Comparison of ENCODE assay signal across 20 cellular contexts in the genomic region with DNA sequence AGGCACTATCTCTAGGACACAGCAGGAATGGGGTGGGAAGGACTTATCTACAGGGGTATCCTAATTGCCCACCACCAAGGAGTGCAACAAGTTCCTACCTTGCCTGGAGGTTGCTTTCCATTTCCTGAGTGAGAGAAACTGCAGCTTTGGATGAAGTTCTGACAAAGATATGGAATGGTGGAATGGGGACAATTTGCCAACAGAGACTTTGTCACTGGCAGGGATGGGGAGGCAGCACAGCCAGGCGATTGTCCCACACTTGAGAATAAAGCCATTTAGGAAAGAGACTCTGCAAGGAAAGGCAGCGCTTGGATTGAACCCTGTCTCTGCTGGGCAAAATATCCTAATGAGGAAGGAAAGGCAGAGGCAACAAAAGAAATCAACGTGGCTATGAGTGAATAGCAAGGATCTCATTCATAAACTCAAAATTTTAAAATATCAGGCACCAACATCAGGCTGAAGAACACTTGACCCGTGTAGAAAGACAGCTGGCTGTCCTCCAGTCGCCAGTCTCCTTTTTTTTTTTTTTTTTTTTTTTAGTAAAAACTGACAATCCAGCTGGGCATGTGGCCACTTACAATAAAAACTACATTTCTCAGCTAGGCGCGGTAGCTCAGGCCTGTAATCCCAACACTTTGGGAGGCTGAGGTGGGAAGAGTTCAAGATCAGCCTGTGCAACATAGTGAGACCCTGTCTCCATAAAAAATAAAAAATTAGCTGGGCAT. TPM values are rescaled to one million over a fixed set of nuclear protein-coding genes. Genes with fewer than 3 reads are reported as not detected.
A peak's percentile ranks its signal among the peaks of the same experiment; 100 is the strongest.
DNase-seq lines count a peak whose midpoint lies in the region; TF ChIP-seq lines count a peak whose summit lies in the region.
"Had no signal": no experiment of that assay in that cellular context is flagged by ENCODE, and none has a peak within 500 bp of the region (broad histone marks: within the 10 kb centered on the region; RNA-seq: fewer than 3 reads in every experiment).

No MANE protein-coding gene starts in this region.

- H3K36me3 ChIP-seq in adipocyte (ENCODE audit: control insufficient read depth, insufficient read depth, low read length, severe bottlenecking): no peaks in the 10 kb centered on the region
- H3K36me3 ChIP-seq in fibroblast of lung (ENCODE audit: control insufficient read depth, insufficient read depth, low read length): no peaks in the 10 kb centered on the region
- no peaks in the 10 kb centered on the region for H3K36me3 ChIP-seq in osteoblast (ENCODE audit: insufficient read depth, low read length)
- H3K36me3 ChIP-seq in tibial artery: no peaks in the 10 kb centered on the region
- H3K36me3 ChIP-seq: cardiac muscle cell, right atrium auricular region had no signal

- H3K27ac ChIP-seq in fibroblast of lung (ENCODE audit: insufficient read depth, low read length) (no peak overlapping the region), osteoblast (ENCODE audit: low read depth, low read length) (no peak overlapping the region), tibial artery (peak overlapping the region; percentile 49 to 62)
- H3K27ac ChIP-seq: cardiac muscle cell, right atrium auricular region, VCaP had no signal

- no peak overlapping the region for H2AFZ ChIP-seq in fibroblast of lung (ENCODE audit: low read length)
- H2AFZ ChIP-seq in osteoblast (ENCODE audit: low read length): no peak overlapping the region

- H3K79me2 ChIP-seq in fibroblast of lung (ENCODE audit: control insufficient read depth, insufficient read depth, low read length) (no peaks in the 10 kb centered on the region), osteoblast (ENCODE audit: insufficient read depth, low read length) (no peaks in the 10 kb centered on the region)

- H3K9ac ChIP-seq in adipocyte (ENCODE audit: low read length) (no peak overlapping the region), fibroblast of lung (ENCODE audit: insufficient read depth, low read length) (no peak overlapping the region)

- H4K20me1 ChIP-seq in fibroblast of lung (ENCODE audit: control insufficient read depth, extremely low read depth, insufficient read depth, low read length) (no peaks in the 10 kb centered on the region), osteoblast (ENCODE audit: insufficient read depth, low read length) (no peaks in the 10 kb centered on the region)

- no peaks in the 10 kb centered on the region for H3K9me3 ChIP-seq in adipocyte (ENCODE audit: control insufficient read depth, low read length)
- H3K9me3 ChIP-seq in fibroblast of lung (ENCODE audit: control insufficient read depth, insufficient read depth, low read depth, low read length): no peaks in the 10 kb centered on the region
- no peaks in the 10 kb centered on the region for H3K9me3 ChIP-seq in osteoblast (ENCODE audit: low read depth, low read length)
- no peaks in the 10 kb centered on the region for H3K9me3 ChIP-seq in tibial artery
- H3K9me3 ChIP-seq: right atrium auricular region had no signal

- peak overlapping the region; percentile 9 for H3K4me3 ChIP-seq in adipocyte (ENCODE audit: low read length)
- H3K4me3 ChIP-seq in fibroblast of lung (replicated peaks in 1 of 4; ENCODE audit: control extremely low read depth in 1 of 4, insufficient read depth in 1 of 4, low read depth in 3 of 4, low read length in 4 of 4): no peak overlapping the region
- H3K4me3 ChIP-seq in osteoblast (ENCODE audit: insufficient read depth, low read length): no peak overlapping the region
- H3K4me3 ChIP-seq in tibial artery: no peak overlapping the region
- H3K4me3 ChIP-seq: cardiac muscle cell, right atrium auricular region had no signal

- intact Hi-C loops in tibial artery (cut with DNase I; ENCODE audit: low total_unique reads): no loop called here

- peaks cover 53% of the 10 kb centered on the region for H3K4me1 ChIP-seq in adipocyte (ENCODE audit: control insufficient read depth, insufficient read depth, low read length)
- peaks cover 16% of the 10 kb centered on the region for H3K4me1 ChIP-seq in fibroblast of lung (ENCODE audit: control insufficient read depth, extremely low read depth, insufficient read depth, low read length)
- peaks cover 33% of the 10 kb centered on the region for H3K4me1 ChIP-seq in osteoblast (ENCODE audit: insufficient read depth, low read length)
- peaks cover 0 to 43% (median 19%) of the 10 kb centered on the region in 4 donors for H3K4me1 ChIP-seq in tibial artery

- H3K27me3 ChIP-seq in adipocyte (replicated peaks; ENCODE audit: control insufficient read depth, insufficient read depth, low read length) (no peaks in the 10 kb centered on the region), fibroblast of lung (ENCODE audit: control insufficient read depth, insufficient read depth, low read length) (no peaks in the 10 kb centered on the region), osteoblast (ENCODE audit: insufficient read depth, low read length) (no peaks in the 10 kb centered on the region), tibial artery (no peaks in the 10 kb centered on the region)
- H3K27me3 ChIP-seq: cardiac muscle cell, right atrium auricular region had no signal

- no peak overlapping the region for H3K4me2 ChIP-seq in fibroblast of lung (ENCODE audit: extremely low read depth, insufficient read depth, low read length)
- H3K4me2 ChIP-seq in osteoblast (ENCODE audit: insufficient read depth, low read length): no peak overlapping the region

- DNase-seq in adipocyte (ENCODE audit: low read depth) (no peak), fibroblast of lung (ENCODE audit: low read depth in 2 of 2) (peak; percentile 36 to 37), osteoblast (ENCODE audit: insufficient read length, low spot score, missing footprints) (peak; percentile 52), tibial artery (no peak), NCI-H774 (lab: John Stamatoyannopoulos, UW) (no peak), NCI-H748 (lab: John Stamatoyannopoulos, UW; ENCODE audit: unreplicated experiment) (no peak), NCI-H2171 (lab: John Stamatoyannopoulos, UW) (no peak)
- DNase-seq: activated CD4-positive, alpha-beta T cell treated with anti-CD3 and anti-CD28 coated beads, Interleukin-2, amount 10 ng/mL, durations not matched to agents 24 days and 14 days; activated naive CD4-positive, alpha-beta T cell treated with anti-CD3 and anti-CD28 coated beads for 36 hours; amniotic stem cell; CD4-positive, alpha-beta T cell; GOT3; mesenchymal stem cell; naive B cell; NCI-H1105; NCI-H2081 treated with DMSO at 0.1 percent for 48 hours; stimulated activated naive CD4-positive, alpha-beta T cell treated with Interleukin-2 at 50 U/mL for 16 hours had no signal

- TF ChIP-seq CTCF in fibroblast of lung (conservative IDR thresholded peaks at IDR 0.05 in 1 of 2, IDR thresholded peaks at IDR 0.05 in 1 of 2; ENCODE audit: low read depth in 1 of 2, low read length in 2 of 2) (no peak), osteoblast (IDR thresholded peaks at IDR 0.05; ENCODE audit: extremely low read depth, low read depth, low read length) (no peak), tibial artery (IDR thresholded peaks at IDR 0.05) (no peak)

RNA-seq across cellular contexts. Expression of a gene that starts 31.6 kb away (rescaled TPM):
- total RNA-seq in fibroblast of lung: 14.1 and 17.7 TPM in 2 replicates
- polyA plus RNA-seq in fibroblast of lung: 21.6 and 26.3 TPM in 2 replicates
- polyA plus RNA-seq in fibroblast of lung (2012): 9.3 and 10.7 TPM in 2 replicates
- polyA minus RNA-seq in fibroblast of lung (ENCODE audit: low replicate concordance): 17.3 and 25.1 TPM in 2 replicates
- total RNA-seq in osteoblast: 30.4 and 38.3 TPM in 2 replicates

Comparison
In these comparisons a context has a peak if more than half of its experiments do, and no peak if none do; other contexts are left out.
1. DNase-seq: peak in fibroblast of lung (2 of 2) and osteoblast (single experiment); none in adipocyte (single experiment), tibial artery (0 of 2), NCI-H774 (single experiment), NCI-H748 (single experiment) and NCI-H2171 (single experiment).
2. H3K27ac ChIP-seq: peak in tibial artery (2 of 2); none in fibroblast of lung (single experiment) and osteoblast (single experiment).